8 cellular contexts compared by ENCODE assay signal in the genomic region with DNA sequence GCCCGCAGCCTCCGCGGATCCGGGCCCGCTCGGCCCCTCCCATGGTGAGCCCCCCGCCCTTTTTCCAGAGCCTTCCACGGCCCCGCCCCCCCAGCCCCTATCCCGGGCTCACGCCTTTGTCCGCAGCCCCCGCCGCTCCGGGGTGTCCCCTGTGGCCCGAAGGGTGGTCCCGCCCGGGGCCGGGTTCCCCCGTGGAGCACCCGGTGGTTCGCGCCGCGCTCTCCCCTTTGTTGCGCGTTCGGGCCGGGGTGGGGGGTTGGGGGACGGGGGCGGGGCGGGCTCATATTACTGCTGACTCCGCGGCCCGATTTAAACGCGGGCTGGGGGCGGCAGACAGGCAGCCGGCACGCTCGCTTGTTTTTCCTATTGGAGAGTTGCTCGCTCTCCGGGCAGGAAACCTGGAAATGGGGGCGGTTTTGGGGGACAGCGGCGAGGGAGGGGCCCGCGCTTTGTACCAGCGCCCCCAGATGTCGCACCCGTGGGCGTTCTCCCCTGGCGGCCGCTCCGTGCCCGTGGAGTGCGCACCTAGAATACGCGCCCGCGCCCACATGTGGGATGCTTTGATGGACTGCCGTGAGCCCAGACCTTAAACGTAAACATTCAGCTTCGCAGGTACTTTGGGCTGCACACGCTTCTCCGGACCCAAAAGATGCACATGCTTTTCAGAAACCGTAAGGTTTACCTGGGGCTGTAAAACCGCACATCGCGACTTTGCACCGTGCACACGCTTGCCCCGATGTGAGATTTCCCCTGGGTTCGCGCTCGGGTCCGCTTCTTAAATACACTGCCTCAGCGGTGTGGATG. TPM values are rescaled to one million over a fixed set of nuclear protein-coding genes. Genes with fewer than 3 reads are reported as not detected.
DNase-seq lines count a peak whose midpoint lies in the region; FAIRE-seq and TF ChIP-seq lines count a peak whose summit lies in the region.

No MANE protein-coding gene starts in this region.

- H2AFZ ChIP-seq in neuron (ENCODE audit: low read depth, low read length) = no peak overlapping the region

- H3K4me3 ChIP-seq in GM06990 (replicated peaks; ENCODE audit: low read depth, low read length) (peak overlapping the region; percentile 70), esophagus (ENCODE audit: low read depth in 1 of 2, low read length in 2 of 2) (peak overlapping the region; percentile 81 to 93), neuron (ENCODE audit: low read length) (peak overlapping the region; percentile 99)

- TF ChIP-seq CTCF in GM06990 (IDR thresholded peaks at IDR 0.05; ENCODE audit: insufficient read depth, low read length, poor library complexity, severe bottlenecking) = peak; percentile 3

- WGBS in esophagus, 2 donors = 1 to 2% methylated on average over 61 to 78 of the region's 78 CpGs

- H3K9me3 ChIP-seq in esophagus (ENCODE audit: control insufficient read depth in 2 of 2, insufficient read depth in 1 of 2, low read depth in 1 of 2, low read length in 1 of 2) (no peaks in the 10 kb centered on the region), neuron (ENCODE audit: low read length) (peaks cover 4% of the 10 kb centered on the region)

- H3K27ac ChIP-seq in esophagus (ENCODE audit: low read depth in 2 of 2, low read length in 1 of 2) = peak overlapping the region; percentile 98 to 100

- FAIRE-seq in GM12892 (lab: Jason Lieb, UNC) = no peak

- peaks cover 8% of the 10 kb centered on the region for H3K36me3 ChIP-seq in GM06990 (ENCODE audit: control insufficient read depth, insufficient read depth, low read length)
- H3K36me3 ChIP-seq in esophagus (ENCODE audit: control insufficient read depth in 2 of 2, insufficient read depth in 2 of 2, low read length in 1 of 2) = peaks cover 0 to 18% of the 10 kb centered on the region in 2 donors
- H3K36me3 ChIP-seq in neuron (ENCODE audit: insufficient read depth, low read length) = peaks cover 40% of the 10 kb centered on the region

- DNase-seq in GM06990 (ENCODE audit: extremely low read depth, insufficient read length) (no peak), HK-2 (ENCODE audit: unreplicated experiment) (peak; percentile 42), H4 (ENCODE audit: low spot score) (no peak), superior temporal gyrus (ENCODE audit: extremely low spot score) (no peak), GM12892 (ENCODE audit: insufficient read length) (no peak)
- DNase-seq in activated CD8-positive, alpha-beta memory T cell treated with anti-CD3 and anti-CD28 coated beads for 24 hours = peak; percentile 66

- TF ChIP-seq POLR2A in GM12892 (IDR thresholded peaks at IDR 0.05; ENCODE audit: low read depth, low read length) = no peak

- H3K4me1 ChIP-seq in esophagus (ENCODE audit: control insufficient read depth in 2 of 2, insufficient read depth in 2 of 2, low read length in 1 of 2) = peaks cover 0 to 15% of the 10 kb centered on the region in 2 donors
- peaks cover 18% of the 10 kb centered on the region for H3K4me1 ChIP-seq in neuron (ENCODE audit: insufficient read depth, low read length)

- H3K27me3 ChIP-seq in GM06990 (replicated peaks; ENCODE audit: control insufficient read depth, insufficient read depth, low read length) (no peaks in the 10 kb centered on the region), esophagus (ENCODE audit: control insufficient read depth in 1 of 2, insufficient read depth in 2 of 2, low read length in 2 of 2) (no peaks in the 10 kb centered on the region), neuron (ENCODE audit: insufficient read depth, low read length) (no peaks in the 10 kb centered on the region)

RNA-seq across cellular contexts. Expression of a gene that starts 0.7 kb away (rescaled TPM):
- 10 to 100 TPM; 59.1 to 92.8 TPM for polyA plus RNA-seq in esophagus
- total RNA-seq in H4 (2014; rRNA removed; shearing (Covaris generic)) = 99.9 and 101 TPM in 2 replicates
- 44.7 TPM for polyA plus RNA-seq in GM12892 (2012; ENCODE audit: missing spikeins)

RNA-seq across cellular contexts. Expression of a gene that starts 15.7 kb away (rescaled TPM):
- 10 to 100 TPM; 27.5 to 65.1 TPM for polyA plus RNA-seq in esophagus
- total RNA-seq in H4 (2014; rRNA removed; shearing (Covaris generic)) = 20.5 and 22.7 TPM in 2 replicates
- polyA plus RNA-seq in GM12892 (2012; ENCODE audit: missing spikeins) = 38.9 TPM

RNA-seq across cellular contexts. Expression of a gene that starts 25.5 kb away (rescaled TPM):
- polyA plus RNA-seq in esophagus = 10 to 100 TPM; 33.8 to 46.9 TPM
- 12.8 and 13.4 TPM in 2 replicates for total RNA-seq in H4 (2014; rRNA removed; shearing (Covaris generic))
- 11.7 TPM for polyA plus RNA-seq in GM12892 (2012; ENCODE audit: missing spikeins)

RNA-seq across cellular contexts. Expression of a gene that starts 25.8 kb away (rescaled TPM):
- polyA plus RNA-seq in esophagus = 10 to 100 TPM; 21.8 to 32.6 TPM
- 2.6 and 6.8 TPM in 2 replicates for total RNA-seq in H4 (2014; rRNA removed; shearing (Covaris generic))
- polyA plus RNA-seq in GM12892 (2012; ENCODE audit: missing spikeins) = 31.9 TPM

RNA-seq across cellular contexts. Expression of a gene that starts 33.6 kb away (rescaled TPM):
- 10 to 100 TPM; 27.7 to 54.9 TPM for polyA plus RNA-seq in esophagus
- total RNA-seq in H4 (2014; rRNA removed; shearing (Covaris generic)) = 16.1 TPM in 2 replicates
- polyA plus RNA-seq in GM12892 (2012; ENCODE audit: missing spikeins) = 22.6 TPM

Comparison
In these comparisons a context has a peak if more than half of its experiments do, and no peak if none do; other contexts are left out.
1. DNase-seq: peak in HK-2 (single experiment) and activated CD8-positive, alpha-beta memory T cell treated with anti-CD3 and anti-CD28 coated beads for 24 hours (single experiment); none in GM06990 (single experiment), H4 (single experiment), superior temporal gyrus (single experiment) and GM12892 (single experiment).
2. Peak in every context shown above with its lines, with median percentiles within 50 percentile points of each other: H3K4me3 ChIP-seq.